In the genomic region with DNA sequence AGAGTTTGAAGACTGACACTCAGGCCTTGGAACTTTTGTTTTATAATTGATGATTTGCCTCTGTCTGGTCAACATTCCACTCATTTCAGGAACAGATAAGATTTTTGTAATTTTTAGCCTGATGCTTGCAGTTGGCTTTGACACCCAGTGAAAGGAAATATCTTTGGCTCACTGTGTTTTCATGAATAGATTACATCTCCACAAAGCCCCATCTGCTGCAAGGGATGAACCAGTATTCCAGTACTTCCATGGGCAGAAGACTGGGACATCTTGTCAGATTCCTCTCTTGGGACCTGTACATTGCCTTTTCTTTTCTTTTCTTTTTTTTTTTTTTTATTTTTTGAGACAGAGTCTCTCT, we compare ENCODE assay signal across 19 cellular contexts. TPM values are rescaled to one million over a fixed set of nuclear protein-coding genes. Genes with fewer than 3 reads are reported as not detected.
"Had no signal": no experiment of that assay in that cellular context is flagged by ENCODE, and none has a peak within 500 bp of the region (broad histone marks: within the 10 kb centered on the region; RNA-seq: fewer than 3 reads in every experiment).

No MANE protein-coding gene starts in this region.

- H3K4me1 ChIP-seq: parathyroid adenoma, tibial artery had no signal

- H3K9me3 ChIP-seq: neutrophil, tibial artery had no signal

- H3K4me3 ChIP-seq: tibial artery had no signal

- H3K36me3 ChIP-seq: neutrophil had no signal

- H3K27me3 ChIP-seq: neutrophil, tibial artery had no signal

- H2AFZ ChIP-seq: parathyroid adenoma had no signal

- H3K27ac ChIP-seq: neutrophil, parathyroid adenoma, tibial artery, VCaP had no signal

- H3K9ac ChIP-seq: parathyroid adenoma had no signal

- DNase-seq: activated CD4-positive, alpha-beta T cell treated with anti-CD3 and anti-CD28 coated beads, Interleukin-2, amount 10 ng/mL, durations not matched to agents 7 days and 5 days; activated CD8-positive, alpha-beta T cell treated with anti-CD3 and anti-CD28 coated beads, Interleukin-2, amount 10 ng/mL, durations not matched to agents 7 days and 5 days; activated gamma-delta T cell treated with Interleukin-2 at 50 U/mL for 16 hours; aorta; central memory CD4-positive, alpha-beta T cell; effector memory CD4-positive, alpha-beta T cell; right cardiac atrium; stimulated activated CD4-positive, alpha-beta T cell treated with anti-CD3 and anti-CD28 coated beads, Interleukin-12 subunit alpha, Interleukin-12 subunit beta, amount 100 ng/mL, for 4 hours; stimulated activated CD4-positive, alpha-beta T cell treated with anti-CD3 and anti-CD28 coated beads, Interleukin-4, amount 100 ng/mL, for 4 hours; stimulated activated naive CD8-positive, alpha-beta T cell treated with anti-CD3 and anti-CD28 coated beads, Interleukin-15, Interleukin-2, amounts not matched to agents 100 U/mL and 50 U/mL, for 24 hours; tibial artery had no signal

- H3K79me2 ChIP-seq: parathyroid adenoma had no signal

RNA-seq across cellular contexts. Expression of gene GSG1, which starts 28.4 kb away (rescaled TPM):
- total RNA-seq: activated CD4-positive, alpha-beta T cell treated with anti-CD3 and anti-CD28 coated beads, Interleukin-2, amount 10 ng/mL, durations not matched to agents 7 days and 5 days; activated CD8-positive, alpha-beta T cell treated with anti-CD3 and anti-CD28 coated beads, Interleukin-2, amount 10 ng/mL, durations not matched to agents 7 days and 5 days; aorta; dermis microvascular lymphatic vessel endothelial cell; liver; pulmonary artery endothelial cell; right cardiac atrium; subcutaneous adipose tissue; T-helper 2 cell treated with Interferon-gamma antibody and Interleukin-4, amounts not matched to agents 100 ng/mL and 5 ng/mL, for 36 hours had no signal
